Comparison of ENCODE assay signal across 16 cellular contexts in genomic region chr3:152969557-152970300, GRCh38.
DNase-seq lines count a peak whose midpoint lies in the region; ATAC-seq, FAIRE-seq and TF ChIP-seq lines count a peak whose summit lies in the region.
"Had no signal": no experiment of that assay in that cellular context is flagged by ENCODE, and none has a peak within 500 bp of the region (broad histone marks: within the 10 kb centered on the region; RNA-seq: fewer than 3 reads in every experiment).

No MANE protein-coding gene starts in this region.

- TF ChIP-seq RAD21 in K562 (CRISPR knock-in tag; conservative IDR thresholded peaks at IDR 0.05 in 1 of 2, IDR thresholded peaks at IDR 0.05 in 1 of 2), result no peak

- TF ChIP-seq POLR2A in K562 (conservative IDR thresholded peaks at IDR 0.05), result no peak

- TF ChIP-seq EP300 in K562 (IDR thresholded peaks at IDR 0.05; ENCODE audit: low read length), result no peak

- H3K27me3 ChIP-seq in K562 (ENCODE audit: control insufficient read depth in 2 of 2, insufficient read depth in 2 of 2, low read length in 2 of 2) (no peaks in the 10 kb centered on the region), keratinocyte (ENCODE audit: control insufficient read depth, extremely low read depth, insufficient read depth, low read length) (no peaks in the 10 kb centered on the region)
- H3K27me3 ChIP-seq: upper lobe of right lung had no signal

- H3K4me1 ChIP-seq in K562 (replicated peaks in 1 of 2; ENCODE audit: control insufficient read depth in 2 of 2, insufficient read depth in 2 of 2, low read length in 2 of 2), result peaks cover 2 to 26% of the 10 kb centered on the region in 2 experiments; a peak in 3 of 5 replicates
- H3K4me1 ChIP-seq in keratinocyte (ENCODE audit: control insufficient read depth, extremely low read depth, insufficient read depth, low read length), result peaks cover 30% of the 10 kb centered on the region
- H3K4me1 ChIP-seq: upper lobe of right lung had no signal

- no TSS peak for BruUV-seq in K562 (replicated peaks; lab: Mats Ljungman, UMichigan)

- in situ Hi-C loops in K562 (cut with MboI), result no loop called here
- in situ Hi-C loops in KBM-7 (cut with MboI; ENCODE audit: low pct_unique_long_range_greater_than_20kb, low sequenced_read_pairs), result loop anchor here (25.0 kb wide), 1 partner anchor 457 kb away; no protein-coding TSS in a partner anchor

- WGBS in K562 (ENCODE audit: insufficient coverage, low coverage, missing lambda C conversion rate), result 33% methylated on average over 1 of the region's 1 CpG

- dilution Hi-C loops in keratinocyte (cut with MboI; ENCODE audit: extremely low pct_ligation_motif_present, low sequenced_read_pairs), result no loop called here

- H2AFZ ChIP-seq in K562 (ENCODE audit: low read depth, low read length) (peak overlapping the region; percentile 88), keratinocyte (ENCODE audit: control insufficient read depth, low read length) (no peak overlapping the region)

- intact Hi-C loops in K562 (cut with micrococcal nuclease), result loop anchor here (5.0 kb wide), 2 partner anchors 53 to 132 kb away; partner anchors contain the start of gene P2RY1

- H3K9me1 ChIP-seq in K562 (ENCODE audit: control insufficient read depth, insufficient read depth, low read length), result no peaks in the 10 kb centered on the region
- no peaks in the 10 kb centered on the region for H3K9me1 ChIP-seq in keratinocyte (ENCODE audit: control insufficient read depth, extremely low read depth, insufficient read depth, low read length)

- H3K4me3 ChIP-seq in AG10803 (ENCODE audit: low read length) (no peak overlapping the region), K562 (no peak overlapping the region), keratinocyte (ENCODE audit: control insufficient read depth in 2 of 3, extremely low read depth in 1 of 3, insufficient read depth in 2 of 3, low read depth in 1 of 3, low read length in 3 of 3) (no peak overlapping the region)
- H3K4me3 ChIP-seq: upper lobe of right lung had no signal

- FAIRE-seq in K562 (lab: Jason Lieb, UNC), result no peak
- FAIRE-seq in keratinocyte (lab: Jason Lieb, UNC), result no peak
- FAIRE-seq: GM12891 had no signal

- ATAC-seq in K562, result no peak
- ATAC-seq: upper lobe of right lung had no signal

- H4K20me1 ChIP-seq in K562 (replicated peaks; ENCODE audit: control insufficient read depth, insufficient read depth, low read length) (no peaks in the 10 kb centered on the region), keratinocyte (ENCODE audit: control insufficient read depth, extremely low read depth, insufficient read depth, low read length) (no peaks in the 10 kb centered on the region)

- H3K4me2 ChIP-seq in K562 (ENCODE audit: insufficient read depth, low read length) (no peak overlapping the region), keratinocyte (ENCODE audit: control insufficient read depth, extremely low read depth, insufficient read depth, low read depth, low read length) (no peak overlapping the region)

- POLR2A ChIA-PET in K562 (lab: Yijun Ruan, JAX), result no interaction called here

- peak; percentile 84 for DNase-seq in AG10803 (ENCODE audit: low read depth)
- peak; percentile 33 for DNase-seq in HPDE6-E6E7 (ENCODE audit: extremely low spot score)
- DNase-seq in K562 (ENCODE audit: extremely low read depth in 1 of 4, low spot score in 3 of 4), result no peak
- peak; percentile 17 for DNase-seq in keratinocyte (ENCODE audit: low read depth, low spot score)
- no peak for DNase-seq in anterior cingulate cortex (lab: John Stamatoyannopoulos, UW)
- no peak for DNase-seq in effector CD4-positive, alpha-beta T cell
- no peak for DNase-seq in stimulated activated CD4-positive, alpha-beta T cell treated with anti-CD3 and anti-CD28 coated beads, Interleukin-1b, Interleukin-23, amount 100 ng/mL, for 48 hours
- no peak for DNase-seq in KBM-7
- DNase-seq: activated CD8-positive, alpha-beta memory T cell treated with anti-CD3 and anti-CD28 coated beads, Interleukin-2, amount 50 U/mL, for 4 hours; activated naive CD4-positive, alpha-beta T cell treated with anti-CD3 and anti-CD28 coated beads for 36 hours; DMS79; foreskin melanocyte; NCI-H2171 treated with DMSO at 0.1 percent for 48 hours; upper lobe of right lung had no signal

- no peak for TF ChIP-seq CTCF in AG10803 (conservative IDR thresholded peaks at IDR 0.05; ENCODE audit: low read length)
- TF ChIP-seq CTCF in K562 (IDR thresholded peaks at IDR 0.05 in 2 of 3, conservative IDR thresholded peaks at IDR 0.05 in 1 of 3; ENCODE audit: insufficient read depth in 2 of 3, low read depth in 1 of 3, low read length in 3 of 3), result no peak
- TF ChIP-seq CTCF in keratinocyte (optimal IDR thresholded peaks at IDR 0.05 in 1 of 3, IDR thresholded peaks at IDR 0.05 in 1 of 3, conservative IDR thresholded peaks at IDR 0.05 in 1 of 3; ENCODE audit: extremely low read depth in 1 of 3, insufficient read depth in 2 of 3, low read length in 3 of 3), result no peak

- no peaks in the 10 kb centered on the region for H3K79me2 ChIP-seq in K562 (ENCODE audit: control insufficient read depth, insufficient read depth, low read length)
- H3K79me2 ChIP-seq in keratinocyte (ENCODE audit: control insufficient read depth, insufficient read depth, low read length), result no peaks in the 10 kb centered on the region

- no peak overlapping the region for H3K9ac ChIP-seq in K562 (ENCODE audit: insufficient read depth in 1 of 2, low read depth in 2 of 2, low read length in 2 of 2)
- H3K9ac ChIP-seq in keratinocyte (ENCODE audit: control insufficient read depth, extremely low read depth, insufficient read depth, low read length), result no peak overlapping the region

- H3K9me3 ChIP-seq in K562 (replicated peaks; ENCODE audit: control insufficient read depth, insufficient read depth, low read depth, low read length) (0 out of 2 replicates have a peak, but pooled peaks cover 7% of the 10 kb centered on the region), keratinocyte (ENCODE audit: control insufficient read depth, low read depth, low read length) (no peaks in the 10 kb centered on the region)
- H3K9me3 ChIP-seq: upper lobe of right lung had no signal

- no peak overlapping the region for H3K27ac ChIP-seq in K562 (ENCODE audit: extremely low read depth, low read depth, low read length)
- peak overlapping the region; percentile 37 for H3K27ac ChIP-seq in keratinocyte (ENCODE audit: control insufficient read depth, insufficient read depth, low read length)
- H3K27ac ChIP-seq: HL-60, upper lobe of right lung had no signal

- CTCF ChIA-PET in K562 (lab: Yijun Ruan, JAX; ENCODE audit: low intra/inter-chr PET ratio), result no interaction called here

- no peaks in the 10 kb centered on the region for H3K36me3 ChIP-seq in K562 (ENCODE audit: control insufficient read depth, insufficient read depth, low read length)
- no peaks in the 10 kb centered on the region for H3K36me3 ChIP-seq in keratinocyte (ENCODE audit: control insufficient read depth in 2 of 2, extremely low read depth in 1 of 2, insufficient read depth in 2 of 2, low read length in 2 of 2)
- H3K36me3 ChIP-seq: upper lobe of right lung had no signal

TF ChIP-seq in K562, 482 proteins besides CTCF, POLR2A, EP300 and RAD21:
- no peak for TF ChIP-seq MED1 (CRISPR knock-in tag; IDR thresholded peaks at IDR 0.05; ENCODE audit: borderline replicate concordance)
- peak; percentile 42; the same call in 1 of the 2 replicates for TF ChIP-seq ZNF121 (CRISPR knock-in tag; conservative IDR thresholded peaks at IDR 0.05)
- TF ChIP-seq SNAPC5 (CRISPR knock-in tag; IDR thresholded peaks at IDR 0.05), result no peak
- no peak for TF ChIP-seq ZNF24 (IDR thresholded peaks at IDR 0.05)
- no peak for TF ChIP-seq MTA1 (IDR thresholded peaks at IDR 0.05; ENCODE audit: borderline replicate concordance)
- TF ChIP-seq BCOR (IDR thresholded peaks at IDR 0.05), result 0 out of 2 replicates have a peak, but pooled peaks have one; percentile 13
- TF ChIP-seq BACH1 (tag; IDR thresholded peaks at IDR 0.05), result no peak

Comparison
In these comparisons a context has a peak if more than half of its experiments do, and no peak if none do; other contexts are left out.
1. DNase-seq: peak in AG10803 (single experiment), HPDE6-E6E7 (single experiment) and keratinocyte (single experiment); none in K562 (0 of 4), anterior cingulate cortex (0 of 58), effector CD4-positive, alpha-beta T cell (single experiment), stimulated activated CD4-positive, alpha-beta T cell treated with anti-CD3 and anti-CD28 coated beads, Interleukin-1b, Interleukin-23, amount 100 ng/mL, for 48 hours (single experiment) and KBM-7 (single experiment).